In the genomic region with DNA sequence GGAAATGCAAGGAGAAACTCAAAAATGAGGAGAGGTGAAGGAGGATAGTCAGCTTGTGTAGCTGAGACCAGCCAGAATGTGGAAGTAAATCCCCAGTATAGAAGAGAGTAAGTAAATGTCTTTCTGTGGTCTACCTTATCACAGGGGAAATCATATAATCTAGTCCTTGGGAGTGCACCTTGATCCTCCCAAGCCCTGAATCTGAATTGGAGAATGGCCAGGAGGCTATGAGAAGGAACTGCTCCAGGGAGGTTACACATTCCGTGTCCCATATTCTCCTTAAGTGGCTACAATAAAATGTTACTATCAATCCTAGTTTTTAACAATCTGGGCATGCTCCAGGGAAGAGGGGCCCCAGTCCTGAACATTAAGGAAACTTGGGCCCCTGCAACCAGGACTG, we compare ENCODE assay signal across 11 cellular contexts. TPM values are rescaled to one million over a fixed set of nuclear protein-coding genes. Genes with fewer than 3 reads are reported as not detected.
"Had no signal": no experiment of that assay in that cellular context is flagged by ENCODE, and none has a peak within 500 bp of the region (broad histone marks: within the 10 kb centered on the region; RNA-seq: fewer than 3 reads in every experiment).

No MANE protein-coding gene starts in this region.

- H3K27ac Mint-ChIP-seq: GM23338, H9, HFFc6 had no signal

- H3K36me3 ChIP-seq: HAP-1 had no signal

- H3K9me3 Mint-ChIP-seq: GM23338 had no signal

- H3K4me3 ChIP-seq: GM23248, GM23338, HAP-1 had no signal

- ATAC-seq: GM23338, HCT116 had no signal

- H3K4me3 Mint-ChIP-seq: GM23338, H9, HFFc6 had no signal

- H3K4me1 ChIP-seq: HAP-1 had no signal

- H3K4me1 Mint-ChIP-seq: GM23338, H9 had no signal

- DNase-seq: GM23248, GOT3, H7, H9, HCEC 1CT, HFFc6 had no signal

- H3K9ac ChIP-seq: GM23248 had no signal

- H3K27ac ChIP-seq: GM23248 had no signal

- H3K9me3 ChIP-seq: HAP-1 had no signal

RNA-seq across cellular contexts. Expression of a gene that starts 10.8 kb away (rescaled TPM):
- total RNA-seq: GM23248, GM23338, H1, H4, H7, H9, HFFc6 had no signal
